1 cellular context compared by ENCODE assay signal in the genomic region with DNA sequence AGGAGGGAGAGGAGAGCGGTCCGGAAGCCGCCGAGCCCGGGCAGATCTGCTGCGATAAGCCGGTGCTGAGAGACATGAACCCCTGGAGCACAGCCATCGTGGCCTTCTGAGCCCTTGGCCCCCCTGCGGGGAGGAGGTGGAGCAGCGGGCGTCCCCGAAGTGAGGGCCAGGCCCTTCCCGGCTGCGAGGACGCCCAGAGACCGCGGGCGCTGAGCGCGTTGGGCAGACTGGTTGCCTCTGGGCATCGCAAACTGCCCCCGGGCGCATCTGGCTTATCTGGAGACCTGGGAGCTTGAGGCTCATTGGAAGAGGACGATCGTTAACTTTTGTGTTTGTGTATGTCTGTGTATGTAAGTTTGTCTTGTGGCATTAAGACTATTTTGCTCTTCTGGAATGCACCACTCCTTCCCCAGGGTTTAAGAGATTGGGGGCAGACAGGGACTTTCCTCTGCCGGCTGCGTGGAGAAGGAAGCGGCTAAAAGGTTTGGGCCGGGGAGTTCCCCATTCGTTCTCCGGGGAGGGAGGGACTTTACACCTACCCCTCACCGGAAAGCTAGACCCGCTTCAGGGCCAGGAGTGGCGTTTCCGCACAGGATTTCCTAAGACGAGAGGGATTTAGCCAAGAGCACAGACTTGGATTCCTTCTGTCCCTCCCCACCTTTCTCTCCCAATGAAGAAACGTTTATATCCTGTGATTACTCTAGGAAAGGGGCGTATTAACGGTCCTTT.
TF ChIP-seq lines count a peak whose summit lies in the region.

No MANE protein-coding gene starts in this region.

TF ChIP-seq in HEK293, 187 proteins besides CTCF, POLR2A, EP300 and RAD21 (continued from another document and continues in another):
- TF ChIP-seq, protein P1, sequence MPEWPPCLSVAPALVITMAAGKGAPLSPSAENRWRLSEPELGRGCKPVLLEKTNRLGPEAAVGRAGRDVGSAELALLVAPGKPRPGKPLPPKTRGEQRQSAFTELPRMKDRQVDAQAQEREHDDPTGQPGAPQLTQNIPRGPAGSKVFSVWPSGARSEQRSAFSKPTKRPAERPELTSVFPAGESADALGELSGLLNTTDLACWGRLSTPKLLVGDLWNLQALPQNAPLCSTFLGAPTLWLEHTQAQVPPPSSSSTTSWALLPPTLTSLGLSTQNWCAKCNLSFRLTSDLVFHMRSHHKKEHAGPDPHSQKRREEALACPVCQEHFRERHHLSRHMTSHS (tag by site-specific recombination; IDR thresholded peaks at IDR 0.05), result no peak
- TF ChIP-seq ZNF529 (tag by site-specific recombination; IDR thresholded peaks at IDR 0.05; ENCODE audit: insufficient replicate concordance) (no peak), ZNF791 (tag by site-specific recombination; IDR thresholded peaks at IDR 0.05) (no peak), KLF7 (tag by site-specific recombination; IDR thresholded peaks at IDR 0.05; ENCODE audit: borderline replicate concordance) (no peak), ZBTB44 (tag by site-specific recombination; IDR thresholded peaks at IDR 0.05) (no peak), ZNF670 (tag by site-specific recombination; IDR thresholded peaks at IDR 0.05; ENCODE audit: low read depth) (no peak), ZNF350 (tag by site-specific recombination; IDR thresholded peaks at IDR 0.05) (no peak), ZIC2 (tag by site-specific recombination; IDR thresholded peaks at IDR 0.05) (peak; percentile 84), ZFP3 (tag by site-specific recombination; IDR thresholded peaks at IDR 0.05; ENCODE audit: low read depth) (no peak), ZNF624 (tag by site-specific recombination; IDR thresholded peaks at IDR 0.05) (no peak), KLF9 (tag by site-specific recombination; IDR thresholded peaks at IDR 0.05; ENCODE audit: low read depth) (no peak), GLIS1 (tag by site-specific recombination; IDR thresholded peaks at IDR 0.05) (peak; percentile 45), ZNF211 (tag by site-specific recombination; IDR thresholded peaks at IDR 0.05; ENCODE audit: low read depth) (no peak), MEIS1 (CRISPR knock-in tag; IDR thresholded peaks at IDR 0.05; ENCODE audit: borderline replicate concordance) (no peak), SP3 (tag by site-specific recombination; IDR thresholded peaks at IDR 0.05) (no peak; the same call in 1 of the 2 replicates), PBX3 (CRISPR knock-in tag; IDR thresholded peaks at IDR 0.05) (no peak), ZNF274 (IDR thresholded peaks at IDR 0.05; ENCODE audit: low read length) (no peak), ZNF274 (tag by site-specific recombination; IDR thresholded peaks at IDR 0.05; ENCODE audit: borderline replicate concordance) (no peak), ZNF530 (tag by site-specific recombination; IDR thresholded peaks at IDR 0.05; ENCODE audit: low read depth) (no peak), ZNF292 (tag by site-specific recombination; IDR thresholded peaks at IDR 0.05; ENCODE audit: borderline replicate concordance, low read depth) (no peak), ZNF785 (tag by site-specific recombination; IDR thresholded peaks at IDR 0.05) (no peak), KLF16 (tag by site-specific recombination; IDR thresholded peaks at IDR 0.05) (peak; percentile 67; the same call in 1 of the 2 replicates), ZNF10 (tag by site-specific recombination; IDR thresholded peaks at IDR 0.05) (0 out of 2 replicates have a peak, but pooled peaks have one; percentile 3), ZNF792 (tag by site-specific recombination; IDR thresholded peaks at IDR 0.05) (no peak), ZXDB (tag by site-specific recombination; IDR thresholded peaks at IDR 0.05) (peak; percentile 85), ZNF621 (tag by site-specific recombination; IDR thresholded peaks at IDR 0.05) (no peak), ZNF23 (tag by site-specific recombination; IDR thresholded peaks at IDR 0.05; ENCODE audit: borderline replicate concordance) (no peak), ZNF558 (tag by site-specific recombination; IDR thresholded peaks at IDR 0.05) (no peak), ZNF561 (tag by site-specific recombination; IDR thresholded peaks at IDR 0.05; ENCODE audit: borderline replicate concordance) (no peak), ZNF140 (tag by site-specific recombination; IDR thresholded peaks at IDR 0.05) (no peak), ZNF248 (tag by site-specific recombination; IDR thresholded peaks at IDR 0.05) (no peak), EGR2 (tag by site-specific recombination; IDR thresholded peaks at IDR 0.05; ENCODE audit: low read depth) (peak; percentile 26; the same call in 1 of the 2 replicates), ZNF121 (tag by site-specific recombination; IDR thresholded peaks at IDR 0.05) (no peak), ZNF24 (tag by site-specific recombination; IDR thresholded peaks at IDR 0.05) (no peak), RBAK (tag by site-specific recombination; IDR thresholded peaks at IDR 0.05) (no peak), ZSCAN16 (tag by site-specific recombination; IDR thresholded peaks at IDR 0.05) (no peak), ZNF549 (tag by site-specific recombination; IDR thresholded peaks at IDR 0.05) (no peak), SETDB1 (IDR thresholded peaks at IDR 0.05; ENCODE audit: insufficient read length, low read length) (no peak), ZNF202 (tag by site-specific recombination; IDR thresholded peaks at IDR 0.05; ENCODE audit: borderline replicate concordance) (no peak), ZNF239 (tag by site-specific recombination; IDR thresholded peaks at IDR 0.05) (no peak), ZBTB20 (tag by site-specific recombination; IDR thresholded peaks at IDR 0.05) (peak; percentile 86), ZNF555 (tag by site-specific recombination; conservative IDR thresholded peaks at IDR 0.05) (no peak), HOXA7 (CRISPR knock-in tag; IDR thresholded peaks at IDR 0.05; ENCODE audit: borderline replicate concordance) (no peak), ZNF544 (tag by site-specific recombination; IDR thresholded peaks at IDR 0.05) (no peak), ZNF214 (tag by site-specific recombination; IDR thresholded peaks at IDR 0.05; ENCODE audit: borderline replicate concordance) (no peak)
- TF ChIP-seq, protein P2, sequence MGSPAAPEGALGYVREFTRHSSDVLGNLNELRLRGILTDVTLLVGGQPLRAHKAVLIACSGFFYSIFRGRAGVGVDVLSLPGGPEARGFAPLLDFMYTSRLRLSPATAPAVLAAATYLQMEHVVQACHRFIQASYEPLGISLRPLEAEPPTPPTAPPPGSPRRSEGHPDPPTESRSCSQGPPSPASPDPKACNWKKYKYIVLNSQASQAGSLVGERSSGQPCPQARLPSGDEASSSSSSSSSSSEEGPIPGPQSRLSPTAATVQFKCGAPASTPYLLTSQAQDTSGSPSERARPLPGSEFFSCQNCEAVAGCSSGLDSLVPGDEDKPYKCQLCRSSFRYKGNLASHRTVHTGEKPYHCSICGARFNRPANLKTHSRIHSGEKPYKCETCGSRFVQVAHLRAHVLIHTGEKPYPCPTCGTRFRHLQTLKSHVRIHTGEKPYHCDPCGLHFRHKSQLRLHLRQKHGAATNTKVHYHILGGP (tag by site-specific recombination; IDR thresholded peaks at IDR 0.05), result no peak
- TF ChIP-seq, protein P3, sequence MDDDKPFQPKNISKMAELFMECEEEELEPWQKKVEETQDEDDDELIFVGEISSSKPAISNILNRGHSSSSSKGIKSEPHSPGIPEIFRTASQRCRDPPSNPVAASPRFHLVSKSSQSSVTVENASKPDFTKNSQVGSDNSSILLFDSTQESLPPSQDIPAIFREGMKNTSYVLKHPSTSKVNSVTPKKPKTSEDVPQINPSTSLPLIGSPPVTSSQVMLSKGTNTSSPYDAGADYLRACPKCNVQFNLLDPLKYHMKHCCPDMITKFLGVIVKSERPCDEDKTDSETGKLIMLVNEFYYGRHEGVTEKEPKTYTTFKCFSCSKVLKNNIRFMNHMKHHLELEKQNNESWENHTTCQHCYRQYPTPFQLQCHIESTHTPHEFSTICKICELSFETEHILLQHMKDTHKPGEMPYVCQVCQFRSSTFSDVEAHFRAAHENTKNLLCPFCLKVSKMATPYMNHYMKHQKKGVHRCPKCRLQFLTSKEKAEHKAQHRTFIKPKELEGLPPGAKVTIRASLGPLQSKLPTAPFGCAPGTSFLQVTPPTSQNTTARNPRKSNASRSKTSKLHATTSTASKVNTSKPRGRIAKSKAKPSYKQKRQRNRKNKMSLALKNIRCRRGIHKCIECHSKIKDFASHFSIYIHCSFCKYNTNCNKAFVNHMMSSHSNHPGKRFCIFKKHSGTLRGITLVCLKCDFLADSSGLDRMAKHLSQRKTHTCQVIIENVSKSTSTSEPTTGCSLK (tag by site-specific recombination; IDR thresholded peaks at IDR 0.05), result no peak
- TF ChIP-seq, protein P4, sequence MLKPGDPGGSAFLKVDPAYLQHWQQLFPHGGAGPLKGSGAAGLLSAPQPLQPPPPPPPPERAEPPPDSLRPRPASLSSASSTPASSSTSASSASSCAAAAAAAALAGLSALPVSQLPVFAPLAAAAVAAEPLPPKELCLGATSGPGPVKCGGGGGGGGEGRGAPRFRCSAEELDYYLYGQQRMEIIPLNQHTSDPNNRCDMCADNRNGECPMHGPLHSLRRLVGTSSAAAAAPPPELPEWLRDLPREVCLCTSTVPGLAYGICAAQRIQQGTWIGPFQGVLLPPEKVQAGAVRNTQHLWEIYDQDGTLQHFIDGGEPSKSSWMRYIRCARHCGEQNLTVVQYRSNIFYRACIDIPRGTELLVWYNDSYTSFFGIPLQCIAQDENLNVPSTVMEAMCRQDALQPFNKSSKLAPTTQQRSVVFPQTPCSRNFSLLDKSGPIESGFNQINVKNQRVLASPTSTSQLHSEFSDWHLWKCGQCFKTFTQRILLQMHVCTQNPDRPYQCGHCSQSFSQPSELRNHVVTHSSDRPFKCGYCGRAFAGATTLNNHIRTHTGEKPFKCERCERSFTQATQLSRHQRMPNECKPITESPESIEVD (tag by site-specific recombination; IDR thresholded peaks at IDR 0.05), result no peak
- TF ChIP-seq, protein P5, sequence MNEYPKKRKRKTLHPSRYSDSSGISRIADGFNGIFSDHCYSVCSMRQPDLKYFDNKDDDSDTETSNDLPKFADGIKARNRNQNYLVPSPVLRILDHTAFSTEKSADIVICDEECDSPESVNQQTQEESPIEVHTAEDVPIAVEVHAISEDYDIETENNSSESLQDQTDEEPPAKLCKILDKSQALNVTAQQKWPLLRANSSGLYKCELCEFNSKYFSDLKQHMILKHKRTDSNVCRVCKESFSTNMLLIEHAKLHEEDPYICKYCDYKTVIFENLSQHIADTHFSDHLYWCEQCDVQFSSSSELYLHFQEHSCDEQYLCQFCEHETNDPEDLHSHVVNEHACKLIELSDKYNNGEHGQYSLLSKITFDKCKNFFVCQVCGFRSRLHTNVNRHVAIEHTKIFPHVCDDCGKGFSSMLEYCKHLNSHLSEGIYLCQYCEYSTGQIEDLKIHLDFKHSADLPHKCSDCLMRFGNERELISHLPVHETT (tag by site-specific recombination; IDR thresholded peaks at IDR 0.05), result no peak
- TF ChIP-seq, protein P6, sequence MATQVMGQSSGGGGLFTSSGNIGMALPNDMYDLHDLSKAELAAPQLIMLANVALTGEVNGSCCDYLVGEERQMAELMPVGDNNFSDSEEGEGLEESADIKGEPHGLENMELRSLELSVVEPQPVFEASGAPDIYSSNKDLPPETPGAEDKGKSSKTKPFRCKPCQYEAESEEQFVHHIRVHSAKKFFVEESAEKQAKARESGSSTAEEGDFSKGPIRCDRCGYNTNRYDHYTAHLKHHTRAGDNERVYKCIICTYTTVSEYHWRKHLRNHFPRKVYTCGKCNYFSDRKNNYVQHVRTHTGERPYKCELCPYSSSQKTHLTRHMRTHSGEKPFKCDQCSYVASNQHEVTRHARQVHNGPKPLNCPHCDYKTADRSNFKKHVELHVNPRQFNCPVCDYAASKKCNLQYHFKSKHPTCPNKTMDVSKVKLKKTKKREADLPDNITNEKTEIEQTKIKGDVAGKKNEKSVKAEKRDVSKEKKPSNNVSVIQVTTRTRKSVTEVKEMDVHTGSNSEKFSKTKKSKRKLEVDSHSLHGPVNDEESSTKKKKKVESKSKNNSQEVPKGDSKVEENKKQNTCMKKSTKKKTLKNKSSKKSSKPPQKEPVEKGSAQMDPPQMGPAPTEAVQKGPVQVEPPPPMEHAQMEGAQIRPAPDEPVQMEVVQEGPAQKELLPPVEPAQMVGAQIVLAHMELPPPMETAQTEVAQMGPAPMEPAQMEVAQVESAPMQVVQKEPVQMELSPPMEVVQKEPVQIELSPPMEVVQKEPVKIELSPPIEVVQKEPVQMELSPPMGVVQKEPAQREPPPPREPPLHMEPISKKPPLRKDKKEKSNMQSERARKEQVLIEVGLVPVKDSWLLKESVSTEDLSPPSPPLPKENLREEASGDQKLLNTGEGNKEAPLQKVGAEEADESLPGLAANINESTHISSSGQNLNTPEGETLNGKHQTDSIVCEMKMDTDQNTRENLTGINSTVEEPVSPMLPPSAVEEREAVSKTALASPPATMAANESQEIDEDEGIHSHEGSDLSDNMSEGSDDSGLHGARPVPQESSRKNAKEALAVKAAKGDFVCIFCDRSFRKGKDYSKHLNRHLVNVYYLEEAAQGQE (tag by site-specific recombination; IDR thresholded peaks at IDR 0.05), result no peak
- TF ChIP-seq, protein P7, sequence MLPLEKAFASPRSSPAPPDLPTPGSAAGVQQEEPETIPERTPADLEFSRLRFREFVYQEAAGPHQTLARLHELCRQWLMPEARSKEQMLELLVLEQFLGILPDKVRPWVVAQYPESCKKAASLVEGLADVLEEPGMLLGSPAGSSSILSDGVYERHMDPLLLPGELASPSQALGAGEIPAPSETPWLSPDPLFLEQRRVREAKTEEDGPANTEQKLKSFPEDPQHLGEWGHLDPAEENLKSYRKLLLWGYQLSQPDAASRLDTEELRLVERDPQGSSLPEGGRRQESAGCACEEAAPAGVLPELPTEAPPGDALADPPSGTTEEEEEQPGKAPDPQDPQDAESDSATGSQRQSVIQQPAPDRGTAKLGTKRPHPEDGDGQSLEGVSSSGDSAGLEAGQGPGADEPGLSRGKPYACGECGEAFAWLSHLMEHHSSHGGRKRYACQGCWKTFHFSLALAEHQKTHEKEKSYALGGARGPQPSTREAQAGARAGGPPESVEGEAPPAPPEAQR (tag by site-specific recombination; IDR thresholded peaks at IDR 0.05), result no peak
